In the genomic region with DNA sequence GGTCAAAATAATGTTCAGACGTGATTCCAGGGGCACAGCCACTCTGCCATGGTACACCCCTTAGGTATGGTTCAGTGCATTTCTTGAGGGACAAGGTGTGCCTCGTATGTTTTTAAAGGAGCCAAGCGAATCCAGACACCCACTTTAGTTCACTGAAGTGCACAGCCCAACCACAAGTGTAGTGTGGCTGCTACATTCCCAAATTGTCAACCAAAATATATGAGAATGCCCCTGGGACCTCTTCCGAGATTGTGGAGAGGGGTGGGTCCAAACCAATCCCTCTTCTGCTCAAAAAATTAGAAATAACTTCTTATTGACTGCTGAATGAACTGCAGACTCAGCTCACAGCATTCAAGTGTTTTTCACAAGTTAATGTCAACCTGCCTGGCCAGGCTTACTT, we compare ENCODE assay signal across 30 cellular contexts. TPM values are rescaled to one million over a fixed set of nuclear protein-coding genes. Genes with fewer than 3 reads are reported as not detected.
"Had no signal": no experiment of that assay in that cellular context is flagged by ENCODE, and none has a peak within 500 bp of the region (broad histone marks: within the 10 kb centered on the region; RNA-seq: fewer than 3 reads in every experiment).

No MANE protein-coding gene starts in this region.

- H3K27ac ChIP-seq: breast epithelium, esophagus muscularis mucosa, heart right ventricle, left lung, sigmoid colon, suprapubic skin, tibial nerve had no signal

- H3K4me3 ChIP-seq: breast epithelium, esophagus muscularis mucosa, heart right ventricle, left lung, lung, mucosa of descending colon, sigmoid colon, suprapubic skin, tibial nerve had no signal

- DNase-seq: activated B cell treated with CpG ODN at 0.5 μM for 24 hours; activated CD4-positive, alpha-beta T cell treated with anti-CD3 and anti-CD28 coated beads, Interleukin-2, amount 50 U/mL, for 1 hour; activated CD8-positive, alpha-beta T cell treated with anti-CD3 and anti-CD28 coated beads for 36 hours; activated naive CD8-positive, alpha-beta T cell treated with anti-CD3 and anti-CD28 coated beads, Interleukin-2, amount 50 U/mL, for 24 hours; activated T-cell treated with anti-CD3 and anti-CD28 coated beads, Interleukin-2, amount 50 U/mL, for 4 hours; amygdala; dermis blood vessel endothelial cell; effector CD4-positive, alpha-beta T cell; foreskin melanocyte; kidney glomerular epithelial cell; left lung; mesendoderm; mucosa of descending colon; sigmoid colon; small intestine; stimulated activated CD4-positive, alpha-beta T cell treated with anti-CD3 and anti-CD28 coated beads, Interleukin-4, amount 100 ng/mL, for 24 hours; stimulated activated naive B cell treated with anti-CD40 and anti-IgM and Interleukin-4, amounts not matched to agents 10 μg/mL and 1 μg/mL and 100 μg/mL, for 72 hours had no signal

- H3K4me1 ChIP-seq: breast epithelium, left lung, suprapubic skin, tibial nerve had no signal

- H3K9me3 ChIP-seq: breast epithelium, esophagus muscularis mucosa, heart right ventricle, left lung, mucosa of descending colon, sigmoid colon, suprapubic skin, tibial nerve had no signal

- H3K36me3 ChIP-seq: breast epithelium, esophagus muscularis mucosa, heart right ventricle, left lung, sigmoid colon, suprapubic skin, tibial nerve had no signal

- H3K27me3 ChIP-seq: esophagus muscularis mucosa, left lung, suprapubic skin, tibial nerve had no signal

RNA-seq across cellular contexts. Expression of gene BRS3, which starts 7.4 kb away (rescaled TPM):
- total RNA-seq: activated B cell treated with CpG ODN at 0.5 μM for 24 hours; activated CD8-positive, alpha-beta T cell treated with anti-CD3 and anti-CD28 coated beads for 36 hours; activated T-cell treated with anti-CD3 and anti-CD28 coated beads, Interleukin-2, amount 50 U/mL, for 4 hours; activated T-helper 17 cell treated with anti-CD3 and anti-CD28 coated beads, Interleukin-2, amount 50 U/mL, for 72 hours; breast epithelium; dermis blood vessel endothelial cell; esophagus muscularis mucosa; glomerular endothelial cell; heart right ventricle; left lung; lung; mucosa of descending colon; myocyte; natural killer cell treated with Interleukin-12 subunit alpha and Interleukin-12 subunit beta and Interleukin-15 and Interleukin-18, amount 100 ng/mL, for 72 hours; osteoblast; posterior vena cava; sigmoid colon; suprapubic skin; tibial nerve; urinary bladder had no signal

RNA-seq across cellular contexts. Expression of gene VGLL1, which starts 51.6 kb away (rescaled TPM):
- total RNA-seq: activated B cell treated with CpG ODN at 0.5 μM for 24 hours; activated CD8-positive, alpha-beta T cell treated with anti-CD3 and anti-CD28 coated beads for 36 hours; activated T-cell treated with anti-CD3 and anti-CD28 coated beads, Interleukin-2, amount 50 U/mL, for 4 hours; activated T-helper 17 cell treated with anti-CD3 and anti-CD28 coated beads, Interleukin-2, amount 50 U/mL, for 72 hours; dermis blood vessel endothelial cell; esophagus muscularis mucosa; glomerular endothelial cell; heart right ventricle; mucosa of descending colon; myocyte; natural killer cell treated with Interleukin-12 subunit alpha and Interleukin-12 subunit beta and Interleukin-15 and Interleukin-18, amount 100 ng/mL, for 72 hours; osteoblast; posterior vena cava; sigmoid colon; suprapubic skin; tibial nerve had no signal
